In genomic region chr16:78122774-78123315, GRCh38 we compare ENCODE assay signal across 8 cellular contexts. TPM values are rescaled to one million over a fixed set of nuclear protein-coding genes. Genes with fewer than 3 reads are reported as not detected.
DNase-seq lines count a peak whose midpoint lies in the region; ATAC-seq and TF ChIP-seq lines count a peak whose summit lies in the region.

No MANE protein-coding gene starts in this region.

- no peaks in the 10 kb centered on the region for H3K9me2 ChIP-seq in HCT116 (ENCODE audit: insufficient read depth)

- H3K4me1 Mint-ChIP-seq in natural killer cell: peaks cover 5% of the 10 kb centered on the region in 2 donors
- H3K4me1 Mint-ChIP-seq in natural killer cell treated with Interleukin-12 subunit alpha and Interleukin-12 subunit beta and Interleukin-15 and Interleukin-18, amount 100 ng/mL, for 72 hours (ENCODE audit: low read depth in 2 of 2): peaks cover 3 to 12% of the 10 kb centered on the region in 2 donors
- H3K4me1 Mint-ChIP-seq in memory B cell: peaks cover 3% of the 10 kb centered on the region

- H2AFZ ChIP-seq in HCT116 (ENCODE audit: low read depth, low read length, poor library complexity, severe bottlenecking): no peak overlapping the region

- peak overlapping the region; percentile 8 to 17 for H3K27ac Mint-ChIP-seq in natural killer cell
- no peak overlapping the region for H3K27ac Mint-ChIP-seq in natural killer cell treated with Interleukin-12 subunit alpha and Interleukin-12 subunit beta and Interleukin-15 and Interleukin-18, amount 100 ng/mL, for 72 hours
- no peak overlapping the region for H3K27ac Mint-ChIP-seq in memory B cell

- H3K36me3 ChIP-seq in HCT116 (ENCODE audit: control insufficient read depth in 1 of 2, insufficient read depth in 2 of 2, low read length in 2 of 2): no peaks in the 10 kb centered on the region

- no TSS peak for BruUV-seq in HCT116 (replicated peaks; lab: Mats Ljungman, UMichigan)

- no peak for TF ChIP-seq POLR2A in HCT116 (IDR thresholded peaks at IDR 0.05; ENCODE audit: borderline replicate concordance, extremely low read depth, insufficient read depth, insufficient read length)

- no peaks in the 10 kb centered on the region for H3K79me2 ChIP-seq in HCT116 (ENCODE audit: insufficient read depth, low read length)

- no peak overlapping the region for H3K27ac ChIP-seq in HCT116 (ENCODE audit: low read depth, low read length)
- peak overlapping the region; percentile 72 to 99 (median 96) for H3K27ac ChIP-seq in dorsolateral prefrontal cortex

- H3K27me3 ChIP-seq in HCT116 (ENCODE audit: insufficient read depth, low read length) (no peaks in the 10 kb centered on the region), dorsolateral prefrontal cortex (no peaks in the 10 kb centered on the region)

- ATAC-seq in natural killer cell (peak; percentile 79 to 91 (median 89)), HCT116 (peak; percentile 76), SK-N-SH treated with all-trans-retinoic acid at 6 μM for 48 hours (peak; percentile 86), memory B cell (ENCODE audit: low read depth) (peak; percentile 73)
- no peak for ATAC-seq in natural killer cell treated with Interleukin-12 subunit alpha and Interleukin-12 subunit beta and Interleukin-15 and Interleukin-18, amount 100 ng/mL, for 72 hours

- TF ChIP-seq CTCF in natural killer cell (IDR thresholded peaks at IDR 0.05): peak; percentile 73
- peak; percentile 24 to 48 (median 33); a peak in 4 of 6 replicates for TF ChIP-seq CTCF in HCT116 (IDR thresholded peaks at IDR 0.05 in 2 of 3, conservative IDR thresholded peaks at IDR 0.05 in 1 of 3; ENCODE audit: borderline replicate concordance in 1 of 3, insufficient read depth in 1 of 3, low read depth in 2 of 3, low read length in 2 of 3)
- TF ChIP-seq CTCF in dorsolateral prefrontal cortex (IDR thresholded peaks at IDR 0.05 in 54 of 56, conservative IDR thresholded peaks at IDR 0.05 in 2 of 56; ENCODE audit: low read depth in 1 of 56, partially characterized antibody in 56 of 56): peak; percentile 58 to 91 (median 76)

- H3K9me3 Mint-ChIP-seq in natural killer cell (no peaks in the 10 kb centered on the region), memory B cell (no peaks in the 10 kb centered on the region)
- H3K9me3 Mint-ChIP-seq in natural killer cell treated with Interleukin-12 subunit alpha and Interleukin-12 subunit beta and Interleukin-15 and Interleukin-18, amount 100 ng/mL, for 72 hours: no peaks in the 10 kb centered on the region

- RAD21 ChIA-PET in HCT116 (lab: Charles Lee; ENCODE audit: low non-redundant PET in 1 of 2, low total read pairs in 2 of 2, uncharacterized antibody in 2 of 2, unreplicated experiment in 2 of 2): no interaction called here

- CTCF ChIA-PET in HCT116 (lab: Charles Lee): no interaction called here

- peaks cover 0 to 2% of the 10 kb centered on the region in 2 experiments; a peak in 1 of 4 replicates for H3K4me1 ChIP-seq in HCT116 (ENCODE audit: control insufficient read depth in 1 of 2, insufficient read depth in 2 of 2, low read length in 2 of 2)

- H3K27me3 Mint-ChIP-seq in natural killer cell (ENCODE audit: low read depth in 2 of 2) (no peaks in the 10 kb centered on the region), memory B cell (no peaks in the 10 kb centered on the region)
- H3K27me3 Mint-ChIP-seq in natural killer cell treated with Interleukin-12 subunit alpha and Interleukin-12 subunit beta and Interleukin-15 and Interleukin-18, amount 100 ng/mL, for 72 hours: no peaks in the 10 kb centered on the region

- H3K4me2 ChIP-seq in HCT116 (ENCODE audit: low read length): no peak overlapping the region

- H3K9me3 ChIP-seq in HCT116 (ENCODE audit: control insufficient read depth in 1 of 2, insufficient read depth in 1 of 2, low read depth in 1 of 2, low read length in 2 of 2): no peaks in the 10 kb centered on the region

- intact Hi-C loops in natural killer cell (cut with micrococcal nuclease): loop anchor here (1.0 to 5.0 kb wide), 3 partner anchors 112 to 649 kb away; no protein-coding TSS in a partner anchor
- intact Hi-C loops in HCT116 (cut with micrococcal nuclease): loop anchor here (1.0 kb wide), 1 partner anchor 112 kb away; no protein-coding TSS in a partner anchor
- intact Hi-C loops in dorsolateral prefrontal cortex (cut with DNase I): loop anchor here (2.0 to 10.0 kb wide), 6 partner anchors 62 to 1479 kb away; partner anchors contain the start of gene MAF (in 2 of the 2)

- H4K20me1 ChIP-seq in HCT116 (ENCODE audit: insufficient read depth): 0 out of 2 replicates have a peak, but pooled peaks cover 4% of the 10 kb centered on the region

- H3K4me3 Mint-ChIP-seq in natural killer cell: no peak overlapping the region
- no peak overlapping the region for H3K4me3 Mint-ChIP-seq in natural killer cell treated with Interleukin-12 subunit alpha and Interleukin-12 subunit beta and Interleukin-15 and Interleukin-18, amount 100 ng/mL, for 72 hours
- no peak overlapping the region for H3K4me3 Mint-ChIP-seq in memory B cell

- TF ChIP-seq RAD21 in HCT116 (IDR thresholded peaks at IDR 0.05; ENCODE audit: low read depth): peak; percentile 58

- H3K4me3 ChIP-seq in HCT116 (replicated peaks in 1 of 2; ENCODE audit: low read depth in 1 of 2, low read length in 2 of 2): no peak overlapping the region
- peak overlapping the region in 51 of 59 donors; percentile 8 to 59 (median 36) for H3K4me3 ChIP-seq in dorsolateral prefrontal cortex

- POLR2A ChIA-PET in HCT116 (lab: Charles Lee): no interaction called here

- DNase-seq in natural killer cell (no peak), HCT116 (ENCODE audit: low read depth, low spot score) (peak; percentile 22), NAMALWA (ENCODE audit: low spot score) (peak; percentile 81), dorsolateral prefrontal cortex (peak in 2 of 10 donors; percentile 71 to 73), memory B cell (ENCODE audit: low spot score in 2 of 2) (peak in 1 of 2 donors; percentile 52), ecto neural progenitor cell (ENCODE audit: low spot score) (no peak)
- no peak for DNase-seq in natural killer cell treated with Interleukin-12 subunit alpha and Interleukin-12 subunit beta and Interleukin-15 and Interleukin-18, amount 100 ng/mL, for 72 hours (ENCODE audit: low spot score)

- no peak overlapping the region for H3K9ac ChIP-seq in HCT116 (ENCODE audit: low read length)

- H3K36me3 Mint-ChIP-seq in natural killer cell (peaks cover 19% of the 10 kb centered on the region), memory B cell (peaks cover 7% of the 10 kb centered on the region)
- no peaks in the 10 kb centered on the region for H3K36me3 Mint-ChIP-seq in natural killer cell treated with Interleukin-12 subunit alpha and Interleukin-12 subunit beta and Interleukin-15 and Interleukin-18, amount 100 ng/mL, for 72 hours

TF ChIP-seq in HCT116, 20 proteins besides CTCF, POLR2A, EP300 and RAD21 (continues in another document):
- TF ChIP-seq, protein P1, sequence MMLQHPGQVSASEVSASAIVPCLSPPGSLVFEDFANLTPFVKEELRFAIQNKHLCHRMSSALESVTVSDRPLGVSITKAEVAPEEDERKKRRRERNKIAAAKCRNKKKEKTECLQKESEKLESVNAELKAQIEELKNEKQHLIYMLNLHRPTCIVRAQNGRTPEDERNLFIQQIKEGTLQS (IDR thresholded peaks at IDR 0.05): no peak
- TF ChIP-seq EGR1 (IDR thresholded peaks at IDR 0.05; ENCODE audit: low read depth) (no peak), YY1 (IDR thresholded peaks at IDR 0.05; ENCODE audit: extremely low read depth, insufficient replicate concordance, low read depth, low read length) (no peak)

TF ChIP-seq in SK-N-SH treated with all-trans-retinoic acid at 6 μM for 48 hours, 23 proteins besides CTCF, POLR2A, EP300 and RAD21:
- TF ChIP-seq ZNF565 (CRISPR knock-in tag; conservative IDR thresholded peaks at IDR 0.05; ENCODE audit: low read depth): no peak
- no peak for TF ChIP-seq ZNF8 (CRISPR knock-in tag; IDR thresholded peaks at IDR 0.05)
- no peak for TF ChIP-seq TOX (CRISPR knock-in tag; IDR thresholded peaks at IDR 0.05; ENCODE audit: borderline replicate concordance)
- no peak for TF ChIP-seq ISL1 (CRISPR knock-in tag; IDR thresholded peaks at IDR 0.05)
- no peak for TF ChIP-seq ZC3H10 (CRISPR knock-in tag; IDR thresholded peaks at IDR 0.05)
- TF ChIP-seq TCF4 (CRISPR knock-in tag; IDR thresholded peaks at IDR 0.05; ENCODE audit: borderline replicate concordance): no peak

RNA-seq across cellular contexts. Expression of gene WWOX, which starts 23.4 kb away (rescaled TPM):
- total RNA-seq in natural killer cell (10 to 100 TPM; 21.0 to 29.8 (median 27.0) TPM), HCT116 (2021; ENCODE audit: unreplicated experiment) (13.7 TPM), dorsolateral prefrontal cortex (10 to 100 TPM; 20.9 to 71.9 (median 41.3) TPM)
- 10 to 100 TPM; 23.0 to 31.7 TPM for total RNA-seq in natural killer cell treated with Interleukin-12 subunit alpha and Interleukin-12 subunit beta and Interleukin-15 and Interleukin-18, amount 100 ng/mL, for 72 hours
- 8.0 and 9.9 TPM in 2 replicates for polyA plus RNA-seq in HCT116 (2012)

Comparison
In these comparisons a context has a peak if more than half of its experiments do, and no peak if none do; other contexts are left out.
1. ATAC-seq: peak in natural killer cell (3 of 3), HCT116 (single experiment), SK-N-SH treated with all-trans-retinoic acid at 6 μM for 48 hours (single experiment) and memory B cell (single experiment); none in natural killer cell treated with Interleukin-12 subunit alpha and Interleukin-12 subunit beta and Interleukin-15 and Interleukin-18, amount 100 ng/mL, for 72 hours (0 of 2).
2. H3K27ac Mint-ChIP-seq: peak in natural killer cell (2 of 2); none in natural killer cell treated with Interleukin-12 subunit alpha and Interleukin-12 subunit beta and Interleukin-15 and Interleukin-18, amount 100 ng/mL, for 72 hours (0 of 2) and memory B cell (single experiment).
3. DNase-seq: peak in HCT116 (single experiment) and NAMALWA (single experiment); none in natural killer cell (single experiment), natural killer cell treated with Interleukin-12 subunit alpha and Interleukin-12 subunit beta and Interleukin-15 and Interleukin-18, amount 100 ng/mL, for 72 hours (single experiment) and ecto neural progenitor cell (single experiment).
4. H3K4me3 ChIP-seq: peak in dorsolateral prefrontal cortex (51 of 59); none in HCT116 (0 of 2).
5. Peak in every context shown above with its lines, with median percentiles within 50 percentile points of each other: CTCF ChIP-seq.